ENCODE assay signal across 19 cellular contexts in the genomic region with DNA sequence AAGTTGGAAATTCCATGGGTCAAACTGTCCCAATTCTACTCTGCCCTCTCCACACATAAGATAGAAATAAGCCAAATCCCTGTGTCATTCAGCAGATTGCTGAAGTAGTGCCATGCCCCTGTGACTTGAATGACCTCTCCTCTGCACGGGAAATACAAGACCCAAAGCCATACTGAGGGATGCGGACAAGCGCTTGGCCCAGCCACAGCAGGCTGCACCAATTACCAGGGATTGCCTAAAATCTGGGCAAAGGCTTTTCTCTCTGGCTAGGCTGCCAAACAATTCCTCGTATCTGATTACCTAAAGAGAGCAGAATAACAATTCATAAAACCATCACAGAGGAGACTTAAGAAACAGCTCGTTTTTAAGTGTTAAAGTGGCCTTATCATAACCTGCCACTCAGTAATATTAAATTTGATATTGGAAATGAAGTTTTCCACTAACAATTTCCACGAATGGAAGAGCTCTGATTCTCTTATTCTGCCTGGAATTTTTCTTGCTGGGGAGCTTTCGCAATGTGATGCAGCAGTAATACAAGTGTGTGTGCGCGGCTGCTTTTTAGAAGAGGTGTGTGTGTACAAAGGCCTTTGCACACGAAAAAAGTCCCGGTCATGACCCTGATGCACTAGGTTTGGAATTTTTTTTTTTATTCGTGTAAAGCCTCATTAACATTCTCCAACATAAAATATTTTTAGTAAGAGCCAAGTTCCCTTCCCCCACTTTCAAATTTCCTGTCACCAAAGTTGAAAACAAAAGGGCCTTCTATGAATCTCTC.
A peak's percentile ranks its signal among the peaks of the same experiment; 100 is the strongest.
DNase-seq lines count a peak whose midpoint lies in the region; ATAC-seq and TF ChIP-seq lines count a peak whose summit lies in the region.
"Had no signal": no experiment of that assay in that cellular context is flagged by ENCODE, and none has a peak within 500 bp of the region (broad histone marks: within the 10 kb centered on the region; RNA-seq: fewer than 3 reads in every experiment).

No MANE protein-coding gene starts in this region.

- H3K4me1 ChIP-seq in iPS DF 6.9 (ENCODE audit: control insufficient read depth, insufficient read depth, low read length), result peaks cover 1% of the 10 kb centered on the region; the same call in 1 of the 2 replicates
- H3K4me1 ChIP-seq in subcutaneous abdominal adipose tissue (ENCODE audit: control insufficient read depth in 5 of 5, insufficient read depth in 5 of 5, low read length in 5 of 5), result peaks cover 7 to 30% (median 23%) of the 10 kb centered on the region in 5 donors
- no peaks in the 10 kb centered on the region for H3K4me1 ChIP-seq in prostate gland (replicated peaks)

- no peak for DNase-seq in activated CD4-positive, alpha-beta T cell treated with anti-CD3 and anti-CD28 coated beads, Interleukin-2, amount 10 ng/mL, durations not matched to agents 24 days and 14 days
- no peak for DNase-seq in activated CD4-positive, alpha-beta T cell treated with anti-CD3 and anti-CD28 coated beads, Interleukin-2, amount 10 ng/mL, durations not matched to agents 7 days and 5 days
- peak; percentile 57 for DNase-seq in NOMO-1 treated with dmso at 0.1 percent for 144 hours (lab: John Stamatoyannopoulos, UW; ENCODE audit: unreplicated experiment)
- DNase-seq in iPS DF 6.9 (ENCODE audit: low read depth, low spot score), result no peak
- no peak for DNase-seq in prostate gland (ENCODE audit: low spot score)
- no peak for DNase-seq in natural killer cell
- no peak for DNase-seq in SKM-1 treated with dmso at 0.1 percent for 144 hours (lab: John Stamatoyannopoulos, UW; ENCODE audit: unreplicated experiment)
- DNase-seq: ACHN; activated CD4-positive, CD25-positive, alpha-beta regulatory T cell treated with anti-CD3 and anti-CD28 coated beads, Interleukin-2, amount 50 U/mL, for 72 hours; activated CD8-positive, alpha-beta memory T cell treated with anti-CD3 and anti-CD28 coated beads, Interleukin-2, amount 50 U/mL, for 48 hours; activated gamma-delta T cell treated with Interleukin-2 at 50 U/mL for 16 hours; EL; glutamatergic neuron; immature natural killer cell; NCI-H1105; SHP77 treated with DMSO at 0.1 percent for 48 hours; stimulated activated naive CD8-positive, alpha-beta T cell treated with anti-CD3 and anti-CD28 coated beads, Interleukin-15, amount 100 ng/mL, for 72 hours had no signal

- intact Hi-C loops in activated CD4-positive, alpha-beta T cell treated with anti-CD3 and anti-CD28 coated beads, Interleukin-2, amount 10 ng/mL, durations not matched to agents 24 days and 14 days (cut with micrococcal nuclease), result no loop called here
- intact Hi-C loops in prostate gland (cut with DNase I) (no loop called here), natural killer cell (cut with micrococcal nuclease) (no loop called here)

- H3K4me3 Mint-ChIP-seq in activated CD4-positive, alpha-beta T cell treated with anti-CD3 and anti-CD28 coated beads, Interleukin-2, amount 10 ng/mL, durations not matched to agents 24 days and 14 days, result no peak overlapping the region
- no peak overlapping the region for H3K4me3 Mint-ChIP-seq in activated CD4-positive, alpha-beta T cell treated with anti-CD3 and anti-CD28 coated beads, Interleukin-2, amount 10 ng/mL, durations not matched to agents 7 days and 5 days
- no peak overlapping the region for H3K4me3 Mint-ChIP-seq in natural killer cell
- H3K4me3 Mint-ChIP-seq: stimulated activated naive CD8-positive, alpha-beta T cell treated with anti-CD3 and anti-CD28 coated beads, Interleukin-15, amount 100 ng/mL, for 72 hours had no signal

- no peak overlapping the region for H3K4me3 ChIP-seq in iPS DF 6.9 (ENCODE audit: low read length)
- no peak overlapping the region for H3K4me3 ChIP-seq in subcutaneous abdominal adipose tissue (ENCODE audit: low read depth in 1 of 5, low read length in 5 of 5)
- no peak overlapping the region for H3K4me3 ChIP-seq in prostate gland

- no peak for TF ChIP-seq CTCF in prostate gland (IDR thresholded peaks at IDR 0.05)
- no peak for TF ChIP-seq CTCF in natural killer cell (IDR thresholded peaks at IDR 0.05)

- H3K27me3 Mint-ChIP-seq in activated CD4-positive, alpha-beta T cell treated with anti-CD3 and anti-CD28 coated beads, Interleukin-2, amount 10 ng/mL, durations not matched to agents 24 days and 14 days, result no peaks in the 10 kb centered on the region
- H3K27me3 Mint-ChIP-seq in activated CD4-positive, alpha-beta T cell treated with anti-CD3 and anti-CD28 coated beads, Interleukin-2, amount 10 ng/mL, durations not matched to agents 7 days and 5 days, result no peaks in the 10 kb centered on the region
- peaks cover 0 to 3% of the 10 kb centered on the region in 2 donors for H3K27me3 Mint-ChIP-seq in natural killer cell (ENCODE audit: low read depth in 2 of 2)
- H3K27me3 Mint-ChIP-seq: stimulated activated naive CD8-positive, alpha-beta T cell treated with anti-CD3 and anti-CD28 coated beads, Interleukin-15, amount 100 ng/mL, for 72 hours had no signal

- peak overlapping the region; percentile 52 for H3K27ac Mint-ChIP-seq in activated CD4-positive, alpha-beta T cell treated with anti-CD3 and anti-CD28 coated beads, Interleukin-2, amount 10 ng/mL, durations not matched to agents 24 days and 14 days
- H3K27ac Mint-ChIP-seq in activated CD4-positive, alpha-beta T cell treated with anti-CD3 and anti-CD28 coated beads, Interleukin-2, amount 10 ng/mL, durations not matched to agents 7 days and 5 days, result no peak overlapping the region
- no peak overlapping the region for H3K27ac Mint-ChIP-seq in natural killer cell
- H3K27ac Mint-ChIP-seq: immature natural killer cell; stimulated activated naive CD8-positive, alpha-beta T cell treated with anti-CD3 and anti-CD28 coated beads, Interleukin-15, amount 100 ng/mL, for 72 hours had no signal

- no peaks in the 10 kb centered on the region for H3K36me3 ChIP-seq in iPS DF 6.9 (ENCODE audit: control insufficient read depth, insufficient read depth, low read length)
- no peaks in the 10 kb centered on the region for H3K36me3 ChIP-seq in subcutaneous abdominal adipose tissue (ENCODE audit: control insufficient read depth in 5 of 5, insufficient read depth in 5 of 5, low read length in 5 of 5)
- H3K36me3 ChIP-seq in prostate gland, result no peaks in the 10 kb centered on the region
- H3K36me3 ChIP-seq: neutrophil had no signal

- peak overlapping the region; percentile 32 for H3K27ac ChIP-seq in iPS DF 6.9 (ENCODE audit: low read length)
- H3K27ac ChIP-seq in subcutaneous abdominal adipose tissue (ENCODE audit: low read depth, low read length), result peak overlapping the region; percentile 70
- no peak overlapping the region for H3K27ac ChIP-seq in prostate gland
- H3K27ac ChIP-seq: neutrophil had no signal

- peaks cover 25% of the 10 kb centered on the region for H3K4me1 Mint-ChIP-seq in activated CD4-positive, alpha-beta T cell treated with anti-CD3 and anti-CD28 coated beads, Interleukin-2, amount 10 ng/mL, durations not matched to agents 24 days and 14 days
- H3K4me1 Mint-ChIP-seq in activated CD4-positive, alpha-beta T cell treated with anti-CD3 and anti-CD28 coated beads, Interleukin-2, amount 10 ng/mL, durations not matched to agents 7 days and 5 days, result peaks cover 5% of the 10 kb centered on the region
- H3K4me1 Mint-ChIP-seq in natural killer cell, result peaks cover 12 to 17% of the 10 kb centered on the region in 2 donors

- POLR2A ChIA-PET in activated CD4-positive, alpha-beta T cell treated with anti-CD3 and anti-CD28 coated beads, Interleukin-2, amount 10 ng/mL, durations not matched to agents 7 days and 5 days (lab: Charles Lee), result no interaction called here

- H3K9me3 ChIP-seq in iPS DF 6.9 (ENCODE audit: control insufficient read depth, insufficient read depth, low read length) (no peaks in the 10 kb centered on the region), subcutaneous abdominal adipose tissue (ENCODE audit: control insufficient read depth in 5 of 5, low read length in 5 of 5) (no peaks in the 10 kb centered on the region), prostate gland (no peaks in the 10 kb centered on the region)
- H3K9me3 ChIP-seq: neutrophil had no signal

- H3K9ac ChIP-seq in subcutaneous abdominal adipose tissue (ENCODE audit: low read length in 5 of 5), result no peak overlapping the region

- no CpG with 5 or more reads among the region's 12 CpGs for WGBS in iPS DF 6.9 (ENCODE audit: insufficient coverage, insufficient read length)
- WGBS in prostate gland, result 47% methylated on average over 12 of the region's 12 CpGs

- no peak for ATAC-seq in natural killer cell
- ATAC-seq: stimulated activated naive CD8-positive, alpha-beta T cell treated with anti-CD3 and anti-CD28 coated beads, Interleukin-15, amount 100 ng/mL, for 72 hours had no signal

- H3K36me3 Mint-ChIP-seq in activated CD4-positive, alpha-beta T cell treated with anti-CD3 and anti-CD28 coated beads, Interleukin-2, amount 10 ng/mL, durations not matched to agents 24 days and 14 days (ENCODE audit: low read depth), result peaks cover 6% of the 10 kb centered on the region
- peaks cover 3% of the 10 kb centered on the region for H3K36me3 Mint-ChIP-seq in activated CD4-positive, alpha-beta T cell treated with anti-CD3 and anti-CD28 coated beads, Interleukin-2, amount 10 ng/mL, durations not matched to agents 7 days and 5 days (ENCODE audit: low read depth)
- H3K36me3 Mint-ChIP-seq in natural killer cell, result no peaks in the 10 kb centered on the region
- H3K36me3 Mint-ChIP-seq: immature natural killer cell had no signal

- H3K27me3 ChIP-seq in iPS DF 6.9 (ENCODE audit: control insufficient read depth, insufficient read depth, low read length) (peaks cover 1% of the 10 kb centered on the region; the same call in 1 of the 2 replicates), subcutaneous abdominal adipose tissue (ENCODE audit: control insufficient read depth in 5 of 5, insufficient read depth in 4 of 5, low read length in 5 of 5) (no peaks in the 10 kb centered on the region), prostate gland (replicated peaks; ENCODE audit: insufficient read depth) (no peaks in the 10 kb centered on the region)
- H3K27me3 ChIP-seq: neutrophil had no signal

- no peak for TF ChIP-seq POLR2A in prostate gland (IDR thresholded peaks at IDR 0.05)

- CTCF ChIA-PET in activated CD4-positive, alpha-beta T cell treated with anti-CD3 and anti-CD28 coated beads, Interleukin-2, amount 10 ng/mL, durations not matched to agents 7 days and 5 days (lab: Charles Lee), result interaction anchor here (0.6 to 1.7 kb wide), 7 partner anchors 9 to 505 kb away, joined by 3 to 7 read pairs (median 3); no protein-coding TSS in a partner anchor

- H3K9me3 Mint-ChIP-seq in activated CD4-positive, alpha-beta T cell treated with anti-CD3 and anti-CD28 coated beads, Interleukin-2, amount 10 ng/mL, durations not matched to agents 24 days and 14 days, result peaks cover 15% of the 10 kb centered on the region
- peaks cover 14% of the 10 kb centered on the region for H3K9me3 Mint-ChIP-seq in activated CD4-positive, alpha-beta T cell treated with anti-CD3 and anti-CD28 coated beads, Interleukin-2, amount 10 ng/mL, durations not matched to agents 7 days and 5 days
- no peaks in the 10 kb centered on the region for H3K9me3 Mint-ChIP-seq in natural killer cell
- H3K9me3 Mint-ChIP-seq: stimulated activated naive CD8-positive, alpha-beta T cell treated with anti-CD3 and anti-CD28 coated beads, Interleukin-15, amount 100 ng/mL, for 72 hours had no signal

Comparison
In these comparisons a context has a peak if more than half of its experiments do, and no peak if none do; other contexts are left out.
1. H3K27ac ChIP-seq: peak in iPS DF 6.9 (single experiment) and subcutaneous abdominal adipose tissue (single experiment); none in prostate gland (0 of 2).